ENCODE assay signal across 25 cellular contexts in genomic region chr1:88847618-88848017, GRCh38. TPM values are rescaled to one million over a fixed set of nuclear protein-coding genes. Genes with fewer than 3 reads are reported as not detected.
DNase-seq lines count a peak whose midpoint lies in the region; TF ChIP-seq lines count a peak whose summit lies in the region.
"Had no signal": no experiment of that assay in that cellular context is flagged by ENCODE, and none has a peak within 500 bp of the region (broad histone marks: within the 10 kb centered on the region; RNA-seq: fewer than 3 reads in every experiment).

No MANE protein-coding gene starts in this region.

- H2BK5ac ChIP-seq in mesendoderm (ENCODE audit: low read length), result no peak overlapping the region

- H2BK15ac ChIP-seq in mesendoderm (replicated peaks; ENCODE audit: low read depth), result no peak overlapping the region

- H3K18ac ChIP-seq in mesendoderm (ENCODE audit: low read length), result no peak overlapping the region

- no peak overlapping the region for H4K5ac ChIP-seq in mesendoderm (ENCODE audit: low read length)

- H3K23ac ChIP-seq in mesendoderm (ENCODE audit: low read length), result no peak overlapping the region

- H3K9ac ChIP-seq in mesendoderm (ENCODE audit: low read length), result no peak overlapping the region

- DNase-seq in DMS 273 (lab: John Stamatoyannopoulos, UW; ENCODE audit: unreplicated experiment) (peak; percentile 18), DMS 273 treated with DMSO at 0.1 percent for 48 hours (lab: John Stamatoyannopoulos, UW) (no peak), HEK293T (ENCODE audit: extremely low spot score) (peak; percentile 9), mesendoderm (peak; percentile 45), pons (ENCODE audit: low spot score) (no peak), nucleus accumbens (lab: John Stamatoyannopoulos, UW) (no peak), NCI-H1694 (lab: John Stamatoyannopoulos, UW) (no peak)
- DNase-seq: activated CD4-positive, alpha-beta T cell treated with anti-CD3 and anti-CD28 coated beads for 48 hours; activated CD8-positive, alpha-beta memory T cell treated with anti-CD3 and anti-CD28 coated beads for 24 hours; activated gamma-delta T cell treated with Interleukin-2 at 50 U/mL for 16 hours; activated naive CD8-positive, alpha-beta T cell treated with anti-CD3 and anti-CD28 coated beads, Interleukin-2, amount 50 U/mL, for 24 hours; activated T-cell treated with anti-CD3 and anti-CD28 coated beads, Interleukin-2, amount 50 U/mL, for 24 hours; Calu3; dermis blood vessel endothelial cell; EL; GOT3; hypothalamus; NCI-H1092; NCI-H187 treated with DMSO at 0.1 percent for 48 hours; NCI-H774; psoas muscle; stimulated activated naive CD8-positive, alpha-beta T cell treated with anti-CD3 and anti-CD28 coated beads, Interleukin-15, Interleukin-2, amounts not matched to agents 100 U/mL and 50 U/mL, for 24 hours; testis had no signal

- H3K36me3 ChIP-seq in ectodermal cell (ENCODE audit: control insufficient read depth, insufficient read depth, low read length) (no peaks in the 10 kb centered on the region), mesendoderm (ENCODE audit: control insufficient read depth, insufficient read depth, low read length) (no peaks in the 10 kb centered on the region)

- H3K56ac ChIP-seq in mesendoderm (ENCODE audit: low read length), result no peak overlapping the region

- CTCF ChIA-PET in HEK293T (lab: Yijun Ruan, JAX), result no interaction called here

- 0 to 4% methylated on average over 1 of the region's 1 CpG for WGBS in ectodermal cell, 2 experiments
- no CpG with 5 or more reads among the region's 1 CpG for WGBS in mesendoderm (ENCODE audit: extremely low coverage, insufficient coverage, low lambda C conversion rate)

- H3K27ac ChIP-seq in ectodermal cell (ENCODE audit: insufficient read depth, low read depth, low read length, poor library complexity, severe bottlenecking) (peak overlapping the region; percentile 13), mesendoderm (ENCODE audit: low read depth, low read length) (no peak overlapping the region)
- H3K27ac ChIP-seq: 22Rv1, psoas muscle, testis had no signal

- H2AK5ac ChIP-seq in mesendoderm (ENCODE audit: low read length), result no peak overlapping the region

- no peak overlapping the region for H4K8ac ChIP-seq in mesendoderm (ENCODE audit: low read depth, low read length)

- H3K27me3 ChIP-seq in ectodermal cell (ENCODE audit: control insufficient read depth, insufficient read depth, low read length, poor library complexity, severe bottlenecking), result no peaks in the 10 kb centered on the region
- no peaks in the 10 kb centered on the region for H3K27me3 ChIP-seq in mesendoderm (ENCODE audit: insufficient read depth, low read length, poor library complexity)
- H3K27me3 ChIP-seq: testis had no signal

- H3K79me2 ChIP-seq in mesendoderm (ENCODE audit: control insufficient read depth, insufficient read depth, low read length), result no peaks in the 10 kb centered on the region

- no peaks in the 10 kb centered on the region for H3K79me1 ChIP-seq in mesendoderm (ENCODE audit: low read length)

- H3K4me1 ChIP-seq in ectodermal cell (ENCODE audit: control insufficient read depth, insufficient read depth, low read length) (peaks cover 12% of the 10 kb centered on the region), mesendoderm (ENCODE audit: control insufficient read depth, low read depth, low read length) (no peaks in the 10 kb centered on the region)
- H3K4me1 ChIP-seq: psoas muscle, testis had no signal

- H3K4me3 ChIP-seq in ectodermal cell (ENCODE audit: insufficient read depth, low read depth, low read length) (no peak overlapping the region), mesendoderm (ENCODE audit: low read length) (no peak overlapping the region)
- H3K4me3 ChIP-seq: psoas muscle, testis had no signal

- no peaks in the 10 kb centered on the region for H3K9me3 ChIP-seq in ectodermal cell (ENCODE audit: control insufficient read depth, low read length)
- H3K9me3 ChIP-seq: psoas muscle, testis had no signal

- H3K4me2 ChIP-seq in mesendoderm (ENCODE audit: low read length), result no peak overlapping the region

- POLR2A ChIA-PET in HEK293T (lab: Yijun Ruan, JAX), result no interaction called here

- no peak overlapping the region for H2BK120ac ChIP-seq in mesendoderm (ENCODE audit: low read depth, low read length)

- no peak overlapping the region for H3K4ac ChIP-seq in mesendoderm (ENCODE audit: low read depth, low read length)

TF ChIP-seq in HEK293T, 16 proteins besides CTCF, POLR2A, EP300 and RAD21:
- TF ChIP-seq BHLHE40 (IDR thresholded peaks at IDR 0.05; ENCODE audit: borderline replicate concordance) (no peak), PKNOX1 (IDR thresholded peaks at IDR 0.05) (no peak), TARDBP (IDR thresholded peaks at IDR 0.05) (no peak), CTBP1 (IDR thresholded peaks at IDR 0.05; ENCODE audit: borderline replicate concordance) (no peak), NFRKB (IDR thresholded peaks at IDR 0.05) (no peak), ZNF384 (IDR thresholded peaks at IDR 0.05) (no peak), FOXM1 (IDR thresholded peaks at IDR 0.05; ENCODE audit: borderline replicate concordance) (no peak), LEF1 (IDR thresholded peaks at IDR 0.05; ENCODE audit: borderline replicate concordance) (no peak), HDGF (IDR thresholded peaks at IDR 0.05; ENCODE audit: borderline replicate concordance) (no peak), L3MBTL2 (conservative IDR thresholded peaks at IDR 0.05) (no peak), FOXK2 (IDR thresholded peaks at IDR 0.05) (no peak), SUZ12 (IDR thresholded peaks at IDR 0.05) (no peak), FOXA1 (IDR thresholded peaks at IDR 0.05) (no peak), ELF4 (IDR thresholded peaks at IDR 0.05) (no peak), SP1 (IDR thresholded peaks at IDR 0.05) (no peak), ARNT (IDR thresholded peaks at IDR 0.05) (no peak)

RNA-seq across cellular contexts. Expression of gene GTF2B, which starts 43.7 kb away (rescaled TPM):
- 32.0 TPM for polyA plus RNA-seq in ectodermal cell (2013, experiment 1 of 4)
- 32.1 TPM for polyA plus RNA-seq in ectodermal cell (2013, experiment 2 of 4)
- 26.8 TPM for polyA plus RNA-seq in ectodermal cell (2013, experiment 3 of 4)
- polyA plus RNA-seq in ectodermal cell (2013, experiment 4 of 4), result 34.9 TPM
- 22.7 TPM for polyA plus RNA-seq in mesendoderm (2013, experiment 1 of 2)
- 21.6 TPM for polyA plus RNA-seq in mesendoderm (2013, experiment 2 of 2)

Comparison
In these comparisons a context has a peak if more than half of its experiments do, and no peak if none do; other contexts are left out.
1. DNase-seq: peak in DMS 273 (single experiment), HEK293T (single experiment) and mesendoderm (single experiment); none in DMS 273 treated with DMSO at 0.1 percent for 48 hours (single experiment), pons (single experiment), nucleus accumbens (0 of 56) and NCI-H1694 (single experiment).